ENCODE assay signal across 8 cellular contexts in genomic region chr22:17084554-17085276, GRCh38. TPM values are rescaled to one million over a fixed set of nuclear protein-coding genes. Genes with fewer than 3 reads are reported as not detected.
DNase-seq lines count a peak whose midpoint lies in the region; ATAC-seq and TF ChIP-seq lines count a peak whose summit lies in the region.

A gene with protein sequence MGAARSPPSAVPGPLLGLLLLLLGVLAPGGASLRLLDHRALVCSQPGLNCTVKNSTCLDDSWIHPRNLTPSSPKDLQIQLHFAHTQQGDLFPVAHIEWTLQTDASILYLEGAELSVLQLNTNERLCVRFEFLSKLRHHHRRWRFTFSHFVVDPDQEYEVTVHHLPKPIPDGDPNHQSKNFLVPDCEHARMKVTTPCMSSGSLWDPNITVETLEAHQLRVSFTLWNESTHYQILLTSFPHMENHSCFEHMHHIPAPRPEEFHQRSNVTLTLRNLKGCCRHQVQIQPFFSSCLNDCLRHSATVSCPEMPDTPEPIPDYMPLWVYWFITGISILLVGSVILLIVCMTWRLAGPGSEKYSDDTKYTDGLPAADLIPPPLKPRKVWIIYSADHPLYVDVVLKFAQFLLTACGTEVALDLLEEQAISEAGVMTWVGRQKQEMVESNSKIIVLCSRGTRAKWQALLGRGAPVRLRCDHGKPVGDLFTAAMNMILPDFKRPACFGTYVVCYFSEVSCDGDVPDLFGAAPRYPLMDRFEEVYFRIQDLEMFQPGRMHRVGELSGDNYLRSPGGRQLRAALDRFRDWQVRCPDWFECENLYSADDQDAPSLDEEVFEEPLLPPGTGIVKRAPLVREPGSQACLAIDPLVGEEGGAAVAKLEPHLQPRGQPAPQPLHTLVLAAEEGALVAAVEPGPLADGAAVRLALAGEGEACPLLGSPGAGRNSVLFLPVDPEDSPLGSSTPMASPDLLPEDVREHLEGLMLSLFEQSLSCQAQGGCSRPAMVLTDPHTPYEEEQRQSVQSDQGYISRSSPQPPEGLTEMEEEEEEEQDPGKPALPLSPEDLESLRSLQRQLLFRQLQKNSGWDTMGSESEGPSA (plus strand): TSS chr22:17085000. CDS start chr22:17085092, 92 bp downstream.

- CTCF ChIA-PET in WTC11 (lab: Charles Lee): interaction anchor here (0.7 to 2.5 kb wide), 6 partner anchors 10 to 87 kb away, joined by 3 to 18 read pairs (median 4); no protein-coding TSS in a partner anchor

- POLR2A ChIA-PET in WTC11 (lab: Charles Lee): no interaction called here

- peak; percentile 72 for TF ChIP-seq POLR2A in GM18526 (IDR thresholded peaks at IDR 0.05; ENCODE audit: extremely low read depth, insufficient read length)

- TF ChIP-seq CTCF in WTC11 (IDR thresholded peaks at IDR 0.05) (no peak), cardiac fibroblast (IDR thresholded peaks at IDR 0.05; ENCODE audit: low read depth, low read length) (no peak), smooth muscle cell (IDR thresholded peaks at IDR 0.05; ENCODE audit: borderline replicate concordance, insufficient read depth, poor library complexity, severe bottlenecking) (no peak)

- no peaks in the 10 kb centered on the region for H3K79me2 ChIP-seq in smooth muscle cell (ENCODE audit: low read depth)

- ATAC-seq in HG03064 (IDR thresholded peaks at IDR 0.05; ENCODE audit: low read depth, unreplicated experiment) (peak; percentile 83), WTC11 (peak; percentile 99)

- H3K4me1 Mint-ChIP-seq in WTC11 (peaks cover 25% of the 10 kb centered on the region), immature natural killer cell (peaks cover 46 to 49% of the 10 kb centered on the region in 2 donors)

- H3K27me3 Mint-ChIP-seq in WTC11 (ENCODE audit: low read depth) (peaks cover 34% of the 10 kb centered on the region), immature natural killer cell (ENCODE audit: low read depth in 3 of 3) (peaks cover 9 to 17% (median 12%) of the 10 kb centered on the region in 3 donors)

- H2AFZ ChIP-seq in smooth muscle cell (ENCODE audit: low read depth): peak within 1 kb of the TSS; percentile 98

- H3K36me3 ChIP-seq in smooth muscle cell (ENCODE audit: low read depth): no peaks in the 10 kb centered on the region

- H3K36me3 Mint-ChIP-seq in WTC11 (no peaks in the 10 kb centered on the region), immature natural killer cell (no peaks in the 10 kb centered on the region)

- H3K4me3 Mint-ChIP-seq in WTC11: peak within 1 kb of the TSS; percentile 71
- H3K4me3 Mint-ChIP-seq in immature natural killer cell: peak within 1 kb of the TSS; percentile 88 to 94 (median 90)

- no peaks in the 10 kb centered on the region for H3K27me3 ChIP-seq in smooth muscle cell (ENCODE audit: low read depth)

- H3K9ac ChIP-seq in smooth muscle cell (ENCODE audit: low read depth): peak within 1 kb of the TSS; percentile 71

- H3K9me3 Mint-ChIP-seq in WTC11 (no peaks in the 10 kb centered on the region), immature natural killer cell (no peaks in the 10 kb centered on the region)

- H3K4me3 ChIP-seq in cardiac fibroblast (replicated peaks in 1 of 2; ENCODE audit: low read depth in 2 of 2, low read length in 2 of 2) (peak within 1 kb of the TSS; percentile 79 to 89), smooth muscle cell (peak within 1 kb of the TSS; percentile 96)

- no peak within 1 kb of the TSS for H3K27ac ChIP-seq in smooth muscle cell (ENCODE audit: low read depth)

- H3K27ac Mint-ChIP-seq in WTC11: no peak within 1 kb of the TSS
- H3K27ac Mint-ChIP-seq in immature natural killer cell: peak within 1 kb of the TSS; percentile 74 to 92 (median 88)

- WGBS in smooth muscle cell (ENCODE audit: low lambda C conversion rate): 2% methylated on average over 54 of the region's 68 CpGs

- H4K20me1 ChIP-seq in smooth muscle cell (ENCODE audit: low read depth): peaks cover 37% of the 10 kb centered on the region

- H3F3A ChIP-seq in smooth muscle cell (ENCODE audit: low read depth): no peaks in the 10 kb centered on the region

- no peaks in the 10 kb centered on the region for H3K4me1 ChIP-seq in smooth muscle cell (ENCODE audit: low read depth)

- peak within 1 kb of the TSS; percentile 97 for H3K4me2 ChIP-seq in smooth muscle cell

- DNase-seq in A172 (ENCODE audit: low spot score): peak; percentile 73
- DNase-seq in NCI-H2171 treated with DMSO at 0.1 percent for 48 hours (lab: John Stamatoyannopoulos, UW): peak; percentile 93
- peak; percentile 93 for DNase-seq in WTC11 (ENCODE audit: low spot score)
- peak; percentile 89 to 90 for DNase-seq in cardiac fibroblast (ENCODE audit: low read depth in 2 of 2)
- peak; percentile 92 to 94 (median 94) for DNase-seq in immature natural killer cell
- DNase-seq in smooth muscle cell (lab: John Stamatoyannopoulos, UW; ENCODE audit: unreplicated experiment): peak; percentile 46

- no peaks in the 10 kb centered on the region for H3K9me3 ChIP-seq in smooth muscle cell (replicated peaks; ENCODE audit: low read depth)

TF ChIP-seq in WTC11, 78 proteins besides CTCF, POLR2A, EP300 and RAD21 (continues in another document):
- TF ChIP-seq ESRRA (CRISPR knock-in tag; IDR thresholded peaks at IDR 0.05; ENCODE audit: borderline replicate concordance) (no peak), RORB (CRISPR knock-in tag; IDR thresholded peaks at IDR 0.05) (no peak), CBFB (CRISPR knock-in tag; IDR thresholded peaks at IDR 0.05; ENCODE audit: low read depth) (no peak), NR1H2 (CRISPR knock-in tag; IDR thresholded peaks at IDR 0.05) (no peak), ZNF423 (CRISPR knock-in tag; IDR thresholded peaks at IDR 0.05) (peak; percentile 77; the same call in 1 of the 2 replicates), FOXP4 (CRISPR knock-in tag; IDR thresholded peaks at IDR 0.05) (0 out of 2 replicates have a peak, but pooled peaks have one; percentile 69), ETV6 (CRISPR knock-in tag; IDR thresholded peaks at IDR 0.05) (no peak), FOXP1 (CRISPR knock-in tag; IDR thresholded peaks at IDR 0.05; ENCODE audit: borderline replicate concordance) (no peak), TCF7 (CRISPR knock-in tag; IDR thresholded peaks at IDR 0.05; ENCODE audit: low read depth) (no peak), CREM (CRISPR knock-in tag; IDR thresholded peaks at IDR 0.05) (no peak), NR2C2 (CRISPR knock-in tag; IDR thresholded peaks at IDR 0.05) (no peak), KAT7 (CRISPR knock-in tag; IDR thresholded peaks at IDR 0.05; ENCODE audit: borderline replicate concordance) (no peak; the same call in 1 of the 2 replicates), GRHL2 (CRISPR knock-in tag; IDR thresholded peaks at IDR 0.05; ENCODE audit: insufficient replicate concordance, severe bottlenecking) (no peak), ATF1 (CRISPR knock-in tag; IDR thresholded peaks at IDR 0.05) (no peak), TP53 (CRISPR knock-in tag; IDR thresholded peaks at IDR 0.05) (no peak), EMX1 (CRISPR knock-in tag; IDR thresholded peaks at IDR 0.05) (no peak), HMGA2 (CRISPR knock-in tag; IDR thresholded peaks at IDR 0.05) (no peak), GABPB1 (CRISPR knock-in tag; IDR thresholded peaks at IDR 0.05) (no peak)
- TF ChIP-seq, protein P1, sequence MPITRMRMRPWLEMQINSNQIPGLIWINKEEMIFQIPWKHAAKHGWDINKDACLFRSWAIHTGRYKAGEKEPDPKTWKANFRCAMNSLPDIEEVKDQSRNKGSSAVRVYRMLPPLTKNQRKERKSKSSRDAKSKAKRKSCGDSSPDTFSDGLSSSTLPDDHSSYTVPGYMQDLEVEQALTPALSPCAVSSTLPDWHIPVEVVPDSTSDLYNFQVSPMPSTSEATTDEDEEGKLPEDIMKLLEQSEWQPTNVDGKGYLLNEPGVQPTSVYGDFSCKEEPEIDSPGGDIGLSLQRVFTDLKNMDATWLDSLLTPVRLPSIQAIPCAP (CRISPR knock-in tag; IDR thresholded peaks at IDR 0.05): no peak
- TF ChIP-seq, protein P2, sequence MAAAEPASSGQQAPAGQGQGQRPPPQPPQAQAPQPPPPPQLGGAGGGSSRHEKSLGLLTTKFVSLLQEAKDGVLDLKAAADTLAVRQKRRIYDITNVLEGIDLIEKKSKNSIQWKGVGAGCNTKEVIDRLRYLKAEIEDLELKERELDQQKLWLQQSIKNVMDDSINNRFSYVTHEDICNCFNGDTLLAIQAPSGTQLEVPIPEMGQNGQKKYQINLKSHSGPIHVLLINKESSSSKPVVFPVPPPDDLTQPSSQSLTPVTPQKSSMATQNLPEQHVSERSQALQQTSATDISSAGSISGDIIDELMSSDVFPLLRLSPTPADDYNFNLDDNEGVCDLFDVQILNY (CRISPR knock-in tag; IDR thresholded peaks at IDR 0.05): no peak; the same call in 1 of the 2 replicates
- TF ChIP-seq, protein P3, sequence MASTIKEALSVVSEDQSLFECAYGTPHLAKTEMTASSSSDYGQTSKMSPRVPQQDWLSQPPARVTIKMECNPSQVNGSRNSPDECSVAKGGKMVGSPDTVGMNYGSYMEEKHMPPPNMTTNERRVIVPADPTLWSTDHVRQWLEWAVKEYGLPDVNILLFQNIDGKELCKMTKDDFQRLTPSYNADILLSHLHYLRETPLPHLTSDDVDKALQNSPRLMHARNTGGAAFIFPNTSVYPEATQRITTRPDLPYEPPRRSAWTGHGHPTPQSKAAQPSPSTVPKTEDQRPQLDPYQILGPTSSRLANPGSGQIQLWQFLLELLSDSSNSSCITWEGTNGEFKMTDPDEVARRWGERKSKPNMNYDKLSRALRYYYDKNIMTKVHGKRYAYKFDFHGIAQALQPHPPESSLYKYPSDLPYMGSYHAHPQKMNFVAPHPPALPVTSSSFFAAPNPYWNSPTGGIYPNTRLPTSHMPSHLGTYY (CRISPR knock-in tag; IDR thresholded peaks at IDR 0.05): no peak

RNA-seq across cellular contexts. Expression of the gene that starts here (rescaled TPM):
- 4.7 and 5.2 TPM in 2 replicates for total RNA-seq in A172 (2014; rRNA removed; shearing (Covaris generic))
- total RNA-seq in WTC11 (2021) (7.9 to 8.7 TPM (median 8.2 TPM) in 3 replicates), smooth muscle cell (3.4 and 6.4 TPM in 2 replicates)
- polyA plus RNA-seq in immature natural killer cell (10 to 100 TPM; 12.8 to 21.0 (median 14.6) TPM), smooth muscle cell (7.5 and 8.5 TPM in 2 replicates)
